ENCODE assay signal across 9 cellular contexts in genomic region chr12:56162468-56163290, GRCh38. TPM values are rescaled to one million over a fixed set of nuclear protein-coding genes. Genes with fewer than 3 reads are reported as not detected.
DNase-seq lines count a peak whose midpoint lies in the region; ATAC-seq, FAIRE-seq and TF ChIP-seq lines count a peak whose summit lies in the region.
"Had no signal": no experiment of that assay in that cellular context is flagged by ENCODE, and none has a peak within 500 bp of the region (broad histone marks: within the 10 kb centered on the region; RNA-seq: fewer than 3 reads in every experiment).

No MANE protein-coding gene starts in this region.

- DNase-seq in HCT116 (ENCODE audit: low read depth, low spot score): no peak
- DNase-seq in GM12878 (ENCODE audit: low read depth, low spot score): no peak
- no peak for DNase-seq in naive thymus-derived CD4-positive, alpha-beta T cell
- DNase-seq in HuH-7.5 (ENCODE audit: low spot score): no peak
- no peak for DNase-seq in LoVo (ENCODE audit: low spot score)
- DNase-seq in HTR-8/SVneo (ENCODE audit: insufficient read length, low spot score): no peak
- DNase-seq: stimulated activated CD4-positive, alpha-beta T cell treated with anti-CD3 and anti-CD28 coated beads, Interleukin-1b, Interleukin-23, amount 100 ng/mL, for 48 hours had no signal

- TF ChIP-seq CTCF in HCT116 (IDR thresholded peaks at IDR 0.05 in 2 of 3, conservative IDR thresholded peaks at IDR 0.05 in 1 of 3; ENCODE audit: borderline replicate concordance in 1 of 3, insufficient read depth in 1 of 3, low read depth in 2 of 3, low read length in 2 of 3): no peak
- TF ChIP-seq CTCF in GM12878 (IDR thresholded peaks at IDR 0.05 in 2 of 3, conservative IDR thresholded peaks at IDR 0.05 in 1 of 3; ENCODE audit: control insufficient read depth in 2 of 3, extremely low read depth in 1 of 3, insufficient read depth in 1 of 3, low read depth in 3 of 3, low read length in 3 of 3): no peak

- H3K4me3 Mint-ChIP-seq in naive thymus-derived CD4-positive, alpha-beta T cell: no peak overlapping the region

- in situ Hi-C loops in GM12878 (cut with MboI): no loop called here

- H3K4me3 ChIP-seq in BLaER1 (no peak overlapping the region), HCT116 (replicated peaks in 1 of 2; ENCODE audit: low read depth in 1 of 2, low read length in 2 of 2) (no peak overlapping the region), GM12878 (no peak overlapping the region)
- H3K4me3 ChIP-seq in naive thymus-derived CD4-positive, alpha-beta T cell (ENCODE audit: low read length): no peak overlapping the region

- H3K9me3 Mint-ChIP-seq in naive thymus-derived CD4-positive, alpha-beta T cell: no peaks in the 10 kb centered on the region

- SMC1A ChIA-PET in GM12878 (lab: Charles Lee; ENCODE audit: uncharacterized antibody, unreplicated experiment): interaction anchor here (0.6 to 1.3 kb wide), 5 partner anchors 8 to 29 kb away, joined by 3 to 5 read pairs (median 3); no protein-coding TSS in a partner anchor

- no peak for ATAC-seq in HCT116
- no peak for ATAC-seq in GM12878
- no peak for ATAC-seq in naive thymus-derived CD4-positive, alpha-beta T cell
- ATAC-seq in HG03045 (IDR thresholded peaks at IDR 0.05; ENCODE audit: unreplicated experiment): no peak

- H2AFZ ChIP-seq in HCT116 (ENCODE audit: low read depth, low read length, poor library complexity, severe bottlenecking) (no peak overlapping the region), GM12878 (ENCODE audit: control insufficient read depth, low read depth, low read length) (no peak overlapping the region)

- H3K9me3 ChIP-seq in BLaER1 (no peaks in the 10 kb centered on the region), HCT116 (ENCODE audit: control insufficient read depth in 1 of 2, insufficient read depth in 1 of 2, low read depth in 1 of 2, low read length in 2 of 2) (no peaks in the 10 kb centered on the region), GM12878 (replicated peaks; ENCODE audit: control insufficient read depth, insufficient read depth, low read length) (no peaks in the 10 kb centered on the region)
- H3K9me3 ChIP-seq in naive thymus-derived CD4-positive, alpha-beta T cell (ENCODE audit: control insufficient read depth in 2 of 3, low read length in 3 of 3): no peaks in the 10 kb centered on the region

- no peaks in the 10 kb centered on the region for H3K27me3 Mint-ChIP-seq in naive thymus-derived CD4-positive, alpha-beta T cell

- H3K9me2 ChIP-seq in HCT116 (ENCODE audit: insufficient read depth): no peaks in the 10 kb centered on the region

- H3K79me2 ChIP-seq in HCT116 (ENCODE audit: insufficient read depth, low read length) (peaks cover 43% of the 10 kb centered on the region), GM12878 (ENCODE audit: control insufficient read depth, insufficient read depth, low read length) (peaks cover 34% of the 10 kb centered on the region)

- TF ChIP-seq POLR2A in HCT116 (IDR thresholded peaks at IDR 0.05; ENCODE audit: borderline replicate concordance, extremely low read depth, insufficient read depth, insufficient read length) (no peak), GM12878 (IDR thresholded peaks at IDR 0.05; ENCODE audit: low read depth, low read length) (peak; percentile 47)

- WGBS in GM12878 (ENCODE audit: insufficient coverage, insufficient replicate concordance, low lambda C conversion rate, missing lambda C conversion rate): 42% methylated on average over 11 of the region's 11 CpGs

- H3K36me3 Mint-ChIP-seq in naive thymus-derived CD4-positive, alpha-beta T cell: peaks cover 0 to 50% (median 19%) of the 10 kb centered on the region in 5 donors

- TSS peak; percentile 51 for BruUV-seq in HCT116 (replicated peaks; lab: Mats Ljungman, UMichigan)
- TSS peak; percentile 68 for BruUV-seq in GM12878 (replicated peaks; lab: Mats Ljungman, UMichigan)

- H3K4me1 ChIP-seq in BLaER1 (peaks cover 29% of the 10 kb centered on the region), HCT116 (ENCODE audit: control insufficient read depth in 1 of 2, insufficient read depth in 2 of 2, low read length in 2 of 2) (peaks cover 5 to 16% of the 10 kb centered on the region in 2 experiments; a peak in 3 of 4 replicates), GM12878 (ENCODE audit: control insufficient read depth, insufficient read depth, low read length) (peaks cover 14% of the 10 kb centered on the region)
- H3K4me1 ChIP-seq in naive thymus-derived CD4-positive, alpha-beta T cell (ENCODE audit: control insufficient read depth in 2 of 2, insufficient read depth in 2 of 2, low read length in 2 of 2): peaks cover 18 to 20% of the 10 kb centered on the region in 2 donors

- peaks cover 86% of the 10 kb centered on the region for H3K36me3 ChIP-seq in BLaER1
- peaks cover 53 to 55% of the 10 kb centered on the region in 2 experiments; a peak in 3 of 4 replicates for H3K36me3 ChIP-seq in HCT116 (ENCODE audit: control insufficient read depth in 1 of 2, insufficient read depth in 2 of 2, low read length in 2 of 2)
- H3K36me3 ChIP-seq in GM12878 (ENCODE audit: control insufficient read depth in 2 of 2, insufficient read depth in 2 of 2, low read length in 1 of 2): peaks cover 25 to 37% of the 10 kb centered on the region in 2 experiments
- H3K36me3 ChIP-seq in naive thymus-derived CD4-positive, alpha-beta T cell (ENCODE audit: control insufficient read depth in 2 of 3, insufficient read depth in 3 of 3, low read length in 3 of 3): peaks cover 12 to 80% (median 20%) of the 10 kb centered on the region in 3 experiments

- CTCF ChIA-PET in HCT116 (lab: Charles Lee) (interaction anchor here (0.6 to 1.1 kb wide), 2 partner anchors 27 to 584 kb away, joined by 3 to 5 read pairs; partner anchors contain the start of gene SMARCC2), GM12878 (lab: Yijun Ruan, JAX) (interaction anchor here (0.5 to 2.2 kb wide), 6 partner anchors 9 to 427 kb away, joined by 3 to 7 read pairs (median 4); partner anchors contain the start of gene SMARCC2)
- CTCF ChIA-PET in naive thymus-derived CD4-positive, alpha-beta T cell (lab: Charles Lee): interaction anchor here (0.6 to 3.4 kb wide), 5 partner anchors 36 to 478 kb away, joined by 3 to 15 read pairs (median 4); partner anchors contain the start of genes ESYT1, RPL41 and ZC3H10

- H3K27ac Mint-ChIP-seq in naive thymus-derived CD4-positive, alpha-beta T cell: peak overlapping the region in 6 of 9 donors; percentile 24 to 95 (median 68)

- intact Hi-C loops in HCT116 (cut with micrococcal nuclease): no loop called here
- intact Hi-C loops in GM12878 (cut with micrococcal nuclease; ENCODE audit: unreplicated experiment): no loop called here
- intact Hi-C loops in naive thymus-derived CD4-positive, alpha-beta T cell (cut with micrococcal nuclease): no loop called here

- POLR2A ChIA-PET in HCT116 (lab: Charles Lee) (interaction anchor here (1.2 kb wide), 1 partner anchor 45 kb away, joined by 4 read pairs; the partner anchor contains the start of gene ZC3H10), GM12878 (lab: Charles Lee) (interaction anchor here (0.5 to 1.7 kb wide), 12 partner anchors 11 to 404 kb away, joined by 3 to 6 read pairs (median 3); partner anchors contain the start of genes ESYT1 and PA2G4)
- POLR2A ChIA-PET in naive thymus-derived CD4-positive, alpha-beta T cell (lab: Charles Lee): interaction anchor here (0.6 to 12.7 kb wide), 11 partner anchors 10 to 466 kb away, joined by 3 to 161 read pairs (median 3); partner anchors contain the start of genes ESYT1, PA2G4, RPL41 and SMARCC2

- no peaks in the 10 kb centered on the region for H3K27me3 ChIP-seq in BLaER1
- H3K27me3 ChIP-seq in HCT116 (ENCODE audit: insufficient read depth, low read length): no peaks in the 10 kb centered on the region
- H3K27me3 ChIP-seq in GM12878 (replicated peaks in 1 of 2; ENCODE audit: control insufficient read depth in 2 of 2, insufficient read depth in 2 of 2, low read length in 1 of 2): no peaks in the 10 kb centered on the region
- H3K27me3 ChIP-seq in naive thymus-derived CD4-positive, alpha-beta T cell (ENCODE audit: control insufficient read depth in 2 of 2, insufficient read depth in 2 of 2, low read length in 2 of 2): no peaks in the 10 kb centered on the region

- RAD21 ChIA-PET in HCT116 (lab: Charles Lee; ENCODE audit: low non-redundant PET in 1 of 2, low total read pairs in 2 of 2, uncharacterized antibody in 2 of 2, unreplicated experiment in 2 of 2): no interaction called here
- RAD21 ChIA-PET in GM12878 (lab: Charles Lee; ENCODE audit: unreplicated experiment): interaction anchor here (1.2 to 2.0 kb wide), 2 partner anchors 26 to 35 kb away, joined by 3 to 11 read pairs; partner anchors contain the start of genes ESYT1 and SMARCC2

- H3K27ac ChIP-seq in BLaER1 (no peak overlapping the region), HCT116 (ENCODE audit: low read depth, low read length) (no peak overlapping the region), GM12878 (ENCODE audit: control insufficient read depth, insufficient read depth) (no peak overlapping the region)
- H3K27ac ChIP-seq in naive thymus-derived CD4-positive, alpha-beta T cell (ENCODE audit: low read depth, low read length): peak overlapping the region; percentile 18

- TF ChIP-seq RAD21 in HCT116 (IDR thresholded peaks at IDR 0.05; ENCODE audit: low read depth) (no peak), GM12878 (IDR thresholded peaks at IDR 0.05; ENCODE audit: insufficient read depth, low read depth, low read length) (no peak)

- H3K4me2 ChIP-seq in BLaER1 (no peak overlapping the region), HCT116 (ENCODE audit: low read length) (no peak overlapping the region), GM12878 (ENCODE audit: control insufficient read depth, insufficient read depth) (no peak overlapping the region)

- TF ChIP-seq EP300 in GM12878 (IDR thresholded peaks at IDR 0.05; ENCODE audit: borderline replicate concordance in 1 of 2, control insufficient read depth in 1 of 2, low read depth in 2 of 2, low read length in 2 of 2): no peak

- FAIRE-seq in GM12878 (lab: Jason Lieb, UNC) (no peak), HTR-8/SVneo (lab: Jason Lieb, UNC) (no peak)

- H3K4me1 Mint-ChIP-seq in naive thymus-derived CD4-positive, alpha-beta T cell: peaks cover 25 to 52% (median 42%) of the 10 kb centered on the region in 7 donors

- H4K20me1 ChIP-seq in BLaER1 (peaks cover 67% of the 10 kb centered on the region), HCT116 (ENCODE audit: insufficient read depth) (no peaks in the 10 kb centered on the region), GM12878 (ENCODE audit: control insufficient read depth, insufficient read depth) (no peaks in the 10 kb centered on the region)

- H3K9ac ChIP-seq in BLaER1: 0 out of 2 replicates have a peak overlapping the region, but pooled peaks have one; percentile 1
- no peak overlapping the region for H3K9ac ChIP-seq in HCT116 (ENCODE audit: low read length)
- no peak overlapping the region for H3K9ac ChIP-seq in GM12878 (ENCODE audit: control insufficient read depth, insufficient read depth, low read length)

RNA-seq across cellular contexts. Expression of gene MYL6, which starts 4.5 kb away (rescaled TPM):
- total RNA-seq in HCT116 (2021; ENCODE audit: unreplicated experiment) (554 TPM), GM12878 (2014; rRNA removed) (1,128 and 1,250 TPM in 2 replicates), GM12878 (2014; rRNA removed; fragmentation: Illumina TruSeq; extraction: Trizol) (1,571 and 1,613 TPM in 2 replicates), GM12878 (2021) (1,000 and 1,003 TPM in 2 replicates)
- polyA plus RNA-seq in HCT116 (2012): 910 and 946 TPM in 2 replicates
- 108 and 118 TPM in 2 replicates for total RNA-seq in GM12878 (2013; cell fraction: nucleolus; rRNA removed)
- polyA plus RNA-seq in GM12878 (2011; ENCODE audit: low read depth): 1,713 TPM
- polyA plus RNA-seq in GM12878 (2011; rRNA removed) (2,085 and 2,088 TPM in 2 replicates), GM12878 (2014; fragmentation: Illumina TruSeq; extraction: Trizol) (1,228 and 1,402 TPM in 2 replicates), GM12878 (2014; fragmentation: Nextera tagmentation; extraction: Ambion mirVana) (1,000 to 10,000 TPM; 3,206 to 4,116 TPM), GM12878 (2014; rRNA removed) (1,169 and 1,187 TPM in 2 replicates), GM12878 (2016; fragmentation: Nextera tagmentation; extraction: Ambion mirVana) (1,000 to 10,000 TPM; 2,172 to 2,412 TPM)
- 1,611 and 1,625 TPM in 2 replicates for polyA plus RNA-seq in GM12878 (2011; cell fraction: cytosol; rRNA removed)
- polyA plus RNA-seq in GM12878 (2011; cell fraction: nucleus; rRNA removed): 932 and 1,124 TPM in 2 replicates
- polyA plus RNA-seq in GM12878 (2012): 940 and 1,094 TPM in 2 replicates
- polyA minus RNA-seq in GM12878 (2011; rRNA and poly(A)+ RNA removed): 355 and 360 TPM in 2 replicates
- 115 and 135 TPM in 2 replicates for polyA minus RNA-seq in GM12878 (2011; cell fraction: cytosol; rRNA and poly(A)+ RNA removed)
- 233 and 287 TPM in 2 replicates for polyA minus RNA-seq in GM12878 (2011; cell fraction: nucleus; rRNA and poly(A)+ RNA removed)
- total RNA-seq in naive thymus-derived CD4-positive, alpha-beta T cell: 1,000 to 10,000 TPM in 1 of 5 experiments, 100 to 1,000 TPM in 4; 428 to 1,509 (median 467) TPM
- polyA plus RNA-seq in naive thymus-derived CD4-positive, alpha-beta T cell: 1,000 to 10,000 TPM; 1,845 to 2,144 TPM

RNA-seq across cellular contexts. Expression of gene MYL6B, which starts 10.3 kb away (rescaled TPM):
- total RNA-seq in HCT116 (2021; ENCODE audit: unreplicated experiment): 94.3 TPM
- polyA plus RNA-seq in HCT116 (2012): 92.6 and 103 TPM in 2 replicates
- 27.5 and 28.3 TPM in 2 replicates for total RNA-seq in GM12878 (2013; cell fraction: nucleolus; rRNA removed)
- total RNA-seq in GM12878 (2014; rRNA removed): 79.1 and 83.8 TPM in 2 replicates
- 100 and 119 TPM in 2 replicates for total RNA-seq in GM12878 (2014; rRNA removed; fragmentation: Illumina TruSeq; extraction: Trizol)
- 110 and 117 TPM in 2 replicates for total RNA-seq in GM12878 (2021)
- polyA plus RNA-seq in GM12878 (2011; ENCODE audit: low read depth): 38.7 TPM
- polyA plus RNA-seq in GM12878 (2011; rRNA removed): 62.6 and 88.4 TPM in 2 replicates
- polyA plus RNA-seq in GM12878 (2011; cell fraction: cytosol; rRNA removed): 89.5 and 115 TPM in 2 replicates
- polyA plus RNA-seq in GM12878 (2011; cell fraction: nucleus; rRNA removed): 58.6 and 60.8 TPM in 2 replicates
- 86.7 and 121 TPM in 2 replicates for polyA plus RNA-seq in GM12878 (2012)
- polyA plus RNA-seq in GM12878 (2014; fragmentation: Illumina TruSeq; extraction: Trizol): 24.0 and 75.5 TPM in 2 replicates
- polyA plus RNA-seq in GM12878 (2014; fragmentation: Nextera tagmentation; extraction: Ambion mirVana): 100 to 1,000 TPM; 117 to 153 TPM
- 108 and 118 TPM in 2 replicates for polyA plus RNA-seq in GM12878 (2014; rRNA removed)
- 100 to 1,000 TPM; 109 to 131 TPM for polyA plus RNA-seq in GM12878 (2016; fragmentation: Nextera tagmentation; extraction: Ambion mirVana)
- 37.7 and 41.9 TPM in 2 replicates for polyA minus RNA-seq in GM12878 (2011; rRNA and poly(A)+ RNA removed)
- 12.2 and 14.5 TPM in 2 replicates for polyA minus RNA-seq in GM12878 (2011; cell fraction: cytosol; rRNA and poly(A)+ RNA removed)
- polyA minus RNA-seq in GM12878 (2011; cell fraction: nucleus; rRNA and poly(A)+ RNA removed): 10.8 and 14.4 TPM in 2 replicates
- 10 to 100 TPM in 2 of 5 experiments, 1 to 10 TPM in 3; 3.7 to 60.3 (median 8.9) TPM for total RNA-seq in naive thymus-derived CD4-positive, alpha-beta T cell
- 1 to 10 TPM; 5.6 to 6.7 TPM for polyA plus RNA-seq in naive thymus-derived CD4-positive, alpha-beta T cell

RNA-seq across cellular contexts. Expression of gene SMARCC2, which starts 26.6 kb away (rescaled TPM):
- total RNA-seq in HCT116 (2021; ENCODE audit: unreplicated experiment): 99.7 TPM
- polyA plus RNA-seq in HCT116 (2012): 46.0 and 55.3 TPM in 2 replicates
- 135 and 138 TPM in 2 replicates for total RNA-seq in GM12878 (2013; cell fraction: nucleolus; rRNA removed)
- 24.9 and 25.2 TPM in 2 replicates for total RNA-seq in GM12878 (2014; rRNA removed)
- total RNA-seq in GM12878 (2014; rRNA removed; fragmentation: Illumina TruSeq; extraction: Trizol): 26.6 and 31.8 TPM in 2 replicates
- total RNA-seq in GM12878 (2021): 67.1 and 68.6 TPM in 2 replicates
- polyA plus RNA-seq in GM12878 (2011; ENCODE audit: low read depth): 22.4 TPM
- polyA plus RNA-seq in GM12878 (2011; rRNA removed): 50.2 and 52.9 TPM in 2 replicates
- 29.4 and 31.0 TPM in 2 replicates for polyA plus RNA-seq in GM12878 (2011; cell fraction: cytosol; rRNA removed)
- 128 and 170 TPM in 2 replicates for polyA plus RNA-seq in GM12878 (2011; cell fraction: nucleus; rRNA removed)
- polyA plus RNA-seq in GM12878 (2012): 37.4 and 47.8 TPM in 2 replicates
- polyA plus RNA-seq in GM12878 (2014; fragmentation: Illumina TruSeq; extraction: Trizol): 59.6 and 61.1 TPM in 2 replicates
- 10 to 100 TPM; 13.6 to 27.8 TPM for polyA plus RNA-seq in GM12878 (2014; fragmentation: Nextera tagmentation; extraction: Ambion mirVana)
- 31.7 and 38.3 TPM in 2 replicates for polyA plus RNA-seq in GM12878 (2014; rRNA removed)
- polyA plus RNA-seq in GM12878 (2016; fragmentation: Nextera tagmentation; extraction: Ambion mirVana): 10 to 100 TPM; 60.8 to 71.2 TPM
- polyA minus RNA-seq in GM12878 (2011; rRNA and poly(A)+ RNA removed): 74.8 and 88.5 TPM in 2 replicates
- polyA minus RNA-seq in GM12878 (2011; cell fraction: cytosol; rRNA and poly(A)+ RNA removed): 34.7 and 45.2 TPM in 2 replicates
- 76.6 and 115 TPM in 2 replicates for polyA minus RNA-seq in GM12878 (2011; cell fraction: nucleus; rRNA and poly(A)+ RNA removed)
- 100 to 1,000 TPM; 118 to 187 (median 149) TPM for total RNA-seq in naive thymus-derived CD4-positive, alpha-beta T cell
- polyA plus RNA-seq in naive thymus-derived CD4-positive, alpha-beta T cell: 10 to 100 TPM; 64.6 to 88.9 TPM

RNA-seq across cellular contexts. Expression of gene ESYT1, which starts 34.6 kb away (rescaled TPM):
- 80.9 TPM for total RNA-seq in HCT116 (2021; ENCODE audit: unreplicated experiment)
- 67.3 and 87.6 TPM in 2 replicates for polyA plus RNA-seq in HCT116 (2012)
- total RNA-seq in GM12878 (2013; cell fraction: nucleolus; rRNA removed): 75.5 and 88.1 TPM in 2 replicates
- 86.6 and 105 TPM in 2 replicates for total RNA-seq in GM12878 (2014; rRNA removed)
- total RNA-seq in GM12878 (2014; rRNA removed; fragmentation: Illumina TruSeq; extraction: Trizol): 47.5 and 49.9 TPM in 2 replicates
- total RNA-seq in GM12878 (2021): 84.1 and 92.9 TPM in 2 replicates
- 45.0 TPM for polyA plus RNA-seq in GM12878 (2011; ENCODE audit: low read depth)
- polyA plus RNA-seq in GM12878 (2011; rRNA removed): 35.8 and 84.4 TPM in 2 replicates
- 74.3 and 108 TPM in 2 replicates for polyA plus RNA-seq in GM12878 (2011; cell fraction: cytosol; rRNA removed)
- polyA plus RNA-seq in GM12878 (2011; cell fraction: nucleus; rRNA removed): 130 and 135 TPM in 2 replicates
- polyA plus RNA-seq in GM12878 (2012): 45.5 and 54.9 TPM in 2 replicates
- 61.3 and 120 TPM in 2 replicates for polyA plus RNA-seq in GM12878 (2014; fragmentation: Illumina TruSeq; extraction: Trizol)
- 10 to 100 TPM; 55.6 to 57.9 TPM for polyA plus RNA-seq in GM12878 (2014; fragmentation: Nextera tagmentation; extraction: Ambion mirVana)
- 58.2 and 70.6 TPM in 2 replicates for polyA plus RNA-seq in GM12878 (2014; rRNA removed)
- polyA plus RNA-seq in GM12878 (2016; fragmentation: Nextera tagmentation; extraction: Ambion mirVana): 10 to 100 TPM; 89.7 to 96.6 TPM
- 94.9 and 103 TPM in 2 replicates for polyA minus RNA-seq in GM12878 (2011; rRNA and poly(A)+ RNA removed)
- polyA minus RNA-seq in GM12878 (2011; cell fraction: cytosol; rRNA and poly(A)+ RNA removed): 52.5 and 60.8 TPM in 2 replicates
- 45.0 and 55.4 TPM in 2 replicates for polyA minus RNA-seq in GM12878 (2011; cell fraction: nucleus; rRNA and poly(A)+ RNA removed)
- total RNA-seq in naive thymus-derived CD4-positive, alpha-beta T cell: 100 to 1,000 TPM; 121 to 300 (median 221) TPM
- 100 to 1,000 TPM; 282 to 353 TPM for polyA plus RNA-seq in naive thymus-derived CD4-positive, alpha-beta T cell

RNA-seq across cellular contexts. Expression of gene ZC3H10, which starts 44.6 kb away (rescaled TPM):
- total RNA-seq in HCT116 (2021; ENCODE audit: unreplicated experiment): 8.7 TPM
- polyA plus RNA-seq in HCT116 (2012): 3.6 and 3.7 TPM in 2 replicates
- total RNA-seq in GM12878 (2013; cell fraction: nucleolus; rRNA removed): 17.6 and 18.6 TPM in 2 replicates
- total RNA-seq in GM12878 (2014; rRNA removed): 4.2 and 4.4 TPM in 2 replicates
- total RNA-seq in GM12878 (2014; rRNA removed; fragmentation: Illumina TruSeq; extraction: Trizol): 4.3 TPM in 2 replicates
- 6.4 and 7.0 TPM in 2 replicates for total RNA-seq in GM12878 (2021)
- polyA plus RNA-seq in GM12878 (2011; ENCODE audit: low read depth): 0.56 TPM
- polyA plus RNA-seq in GM12878 (2011; rRNA removed): 1.3 and 1.8 TPM in 2 replicates
- polyA plus RNA-seq in GM12878 (2011; cell fraction: cytosol; rRNA removed): 1.3 and 1.7 TPM in 2 replicates
- polyA plus RNA-seq in GM12878 (2011; cell fraction: nucleus; rRNA removed): 4.7 and 5.0 TPM in 2 replicates
- polyA plus RNA-seq in GM12878 (2012): 0.89 and 1.4 TPM in 2 replicates
- polyA plus RNA-seq in GM12878 (2014; fragmentation: Illumina TruSeq; extraction: Trizol): 1.8 and 2.6 TPM in 2 replicates
- under 1 TPM; 0.56 to 0.75 TPM for polyA plus RNA-seq in GM12878 (2014; fragmentation: Nextera tagmentation; extraction: Ambion mirVana)
- 3.2 and 4.0 TPM in 2 replicates for polyA plus RNA-seq in GM12878 (2014; rRNA removed)
- polyA plus RNA-seq in GM12878 (2016; fragmentation: Nextera tagmentation; extraction: Ambion mirVana): 1 to 10 TPM; 3.3 to 4.2 TPM
- 11.3 and 12.2 TPM in 2 replicates for polyA minus RNA-seq in GM12878 (2011; rRNA and poly(A)+ RNA removed)
- polyA minus RNA-seq in GM12878 (2011; cell fraction: cytosol; rRNA and poly(A)+ RNA removed): 2.3 and 2.7 TPM in 2 replicates
- polyA minus RNA-seq in GM12878 (2011; cell fraction: nucleus; rRNA and poly(A)+ RNA removed): 19.3 and 28.1 TPM in 2 replicates
- 10 to 100 TPM in 3 of 5 experiments, 1 to 10 TPM in 2; 7.8 to 16.3 (median 13.3) TPM for total RNA-seq in naive thymus-derived CD4-positive, alpha-beta T cell
- polyA plus RNA-seq in naive thymus-derived CD4-positive, alpha-beta T cell: 1 to 10 TPM; 2.4 to 4.1 TPM
